ENCODE assay signal across 8 cellular contexts in genomic region chr19:14516048-14516534, GRCh38. TPM values are rescaled to one million over a fixed set of nuclear protein-coding genes. Genes with fewer than 3 reads are reported as not detected.
DNase-seq lines count a peak whose midpoint lies in the region; ATAC-seq lines count a peak whose summit lies in the region.

No MANE protein-coding gene starts in this region.

- H3K27ac Mint-ChIP-seq in activated CD8-positive, alpha-beta memory T cell treated with anti-CD3 and anti-CD28 coated beads, Interleukin-2, amount 10 ng/mL, durations not matched to agents 7 days and 5 days: peak overlapping the region; percentile 75
- peak overlapping the region; percentile 92 for H3K27ac Mint-ChIP-seq in activated naive CD8-positive, alpha-beta T cell treated with anti-CD3 and anti-CD28 coated beads, Interleukin-2, amount 50 U/mL, for 24 hours

- H3K27me3 ChIP-seq in layer of hippocampus (ENCODE audit: control insufficient read depth, insufficient read depth, low read length): no peaks in the 10 kb centered on the region

- no peaks in the 10 kb centered on the region for H3K9me3 Mint-ChIP-seq in activated CD8-positive, alpha-beta memory T cell treated with anti-CD3 and anti-CD28 coated beads, Interleukin-2, amount 10 ng/mL, durations not matched to agents 7 days and 5 days (ENCODE audit: low read depth)
- no peaks in the 10 kb centered on the region for H3K9me3 Mint-ChIP-seq in activated naive CD8-positive, alpha-beta T cell treated with anti-CD3 and anti-CD28 coated beads, Interleukin-2, amount 50 U/mL, for 24 hours

- DNase-seq in activated CD8-positive, alpha-beta memory T cell treated with anti-CD3 and anti-CD28 coated beads, Interleukin-2, amount 10 ng/mL, durations not matched to agents 7 days and 5 days: peak; percentile 48
- DNase-seq in activated CD8-positive, alpha-beta memory T cell treated with anti-CD3 and anti-CD28 coated beads, Interleukin-2, amount 50 U/mL, for 48 hours: no peak
- no peak for DNase-seq in activated naive CD8-positive, alpha-beta T cell treated with anti-CD3 and anti-CD28 coated beads, Interleukin-2, amount 50 U/mL, for 24 hours
- DNase-seq in activated gamma-delta T cell (lab: John Stamatoyannopoulos, UW) (no peak), SW 1271 (lab: John Stamatoyannopoulos, UW) (no peak)

- ATAC-seq in activated CD8-positive, alpha-beta memory T cell treated with anti-CD3 and anti-CD28 coated beads, Interleukin-2, amount 10 ng/mL, durations not matched to agents 7 days and 5 days: no peak
- no peak for ATAC-seq in activated naive CD8-positive, alpha-beta T cell treated with anti-CD3 and anti-CD28 coated beads, Interleukin-2, amount 50 U/mL, for 24 hours
- no peak for ATAC-seq in HG03196 (IDR thresholded peaks at IDR 0.05; ENCODE audit: unreplicated experiment)

- peaks cover 34% of the 10 kb centered on the region for H3K36me3 Mint-ChIP-seq in activated CD8-positive, alpha-beta memory T cell treated with anti-CD3 and anti-CD28 coated beads, Interleukin-2, amount 10 ng/mL, durations not matched to agents 7 days and 5 days
- H3K36me3 Mint-ChIP-seq in activated naive CD8-positive, alpha-beta T cell treated with anti-CD3 and anti-CD28 coated beads, Interleukin-2, amount 50 U/mL, for 24 hours (ENCODE audit: low read depth): peaks cover 40% of the 10 kb centered on the region

- H3K27ac ChIP-seq in layer of hippocampus (ENCODE audit: low read depth, low read length) (peak overlapping the region; percentile 66), temporal lobe (ENCODE audit: low read depth, low read length) (peak overlapping the region; percentile 100)

- CTCF ChIA-PET in activated CD8-positive, alpha-beta memory T cell treated with anti-CD3 and anti-CD28 coated beads, Interleukin-2, amount 10 ng/mL, durations not matched to agents 7 days and 5 days (lab: Charles Lee): interaction anchor here (1.6 to 4.5 kb wide), 2 partner anchors 10 to 14 kb away, joined by 4 to 73 read pairs; no protein-coding TSS in a partner anchor

- H3K27me3 Mint-ChIP-seq in activated CD8-positive, alpha-beta memory T cell treated with anti-CD3 and anti-CD28 coated beads, Interleukin-2, amount 10 ng/mL, durations not matched to agents 7 days and 5 days: no peaks in the 10 kb centered on the region
- H3K27me3 Mint-ChIP-seq in activated naive CD8-positive, alpha-beta T cell treated with anti-CD3 and anti-CD28 coated beads, Interleukin-2, amount 50 U/mL, for 24 hours: no peaks in the 10 kb centered on the region

- peaks cover 52% of the 10 kb centered on the region for H3K4me1 Mint-ChIP-seq in activated CD8-positive, alpha-beta memory T cell treated with anti-CD3 and anti-CD28 coated beads, Interleukin-2, amount 10 ng/mL, durations not matched to agents 7 days and 5 days
- H3K4me1 Mint-ChIP-seq in activated naive CD8-positive, alpha-beta T cell treated with anti-CD3 and anti-CD28 coated beads, Interleukin-2, amount 50 U/mL, for 24 hours: peaks cover 52% of the 10 kb centered on the region

- H3K4me3 Mint-ChIP-seq in activated CD8-positive, alpha-beta memory T cell treated with anti-CD3 and anti-CD28 coated beads, Interleukin-2, amount 10 ng/mL, durations not matched to agents 7 days and 5 days: peak overlapping the region; percentile 83
- peak overlapping the region; percentile 86 for H3K4me3 Mint-ChIP-seq in activated naive CD8-positive, alpha-beta T cell treated with anti-CD3 and anti-CD28 coated beads, Interleukin-2, amount 50 U/mL, for 24 hours

RNA-seq across cellular contexts. Expression of gene DNAJB1, which starts 2.1 kb away (rescaled TPM):
- total RNA-seq in activated CD8-positive, alpha-beta memory T cell treated with anti-CD3 and anti-CD28 coated beads, Interleukin-2, amount 10 ng/mL, durations not matched to agents 7 days and 5 days: 100 to 1,000 TPM in 1 of 2 experiments, 10 to 100 TPM in 1; 86.0 to 103 TPM
- total RNA-seq in temporal lobe: 29.3 TPM

RNA-seq across cellular contexts. Expression of gene TECR, which starts 13.3 kb away (rescaled TPM):
- 100 to 1,000 TPM; 142 to 176 TPM for total RNA-seq in activated CD8-positive, alpha-beta memory T cell treated with anti-CD3 and anti-CD28 coated beads, Interleukin-2, amount 10 ng/mL, durations not matched to agents 7 days and 5 days
- 12.0 TPM for total RNA-seq in temporal lobe

RNA-seq across cellular contexts. Expression of gene GIPC1, which starts 20.2 kb away (rescaled TPM):
- total RNA-seq in activated CD8-positive, alpha-beta memory T cell treated with anti-CD3 and anti-CD28 coated beads, Interleukin-2, amount 10 ng/mL, durations not matched to agents 7 days and 5 days: 10 to 100 TPM; 26.2 to 30.8 TPM
- total RNA-seq in temporal lobe: 25.3 TPM

RNA-seq across cellular contexts. Expression of gene PTGER1, which starts 40.9 kb away (rescaled TPM):
- total RNA-seq in activated CD8-positive, alpha-beta memory T cell treated with anti-CD3 and anti-CD28 coated beads, Interleukin-2, amount 10 ng/mL, durations not matched to agents 7 days and 5 days: under 1 TPM in 1 of 2 experiments, not detected in 1; 0.40 TPM
- total RNA-seq in temporal lobe: not detected

RNA-seq across cellular contexts. Expression of gene NDUFB7, which starts 55.8 kb away (rescaled TPM):
- total RNA-seq in activated CD8-positive, alpha-beta memory T cell treated with anti-CD3 and anti-CD28 coated beads, Interleukin-2, amount 10 ng/mL, durations not matched to agents 7 days and 5 days: 100 to 1,000 TPM; 113 to 129 TPM
- total RNA-seq in temporal lobe: 101 TPM

Comparison
In these comparisons a context has a peak if more than half of its experiments do, and no peak if none do; other contexts are left out.
1. RNA of gene TECR, which starts 13.3 kb away (total RNA-seq): 142 to 176 TPM in activated CD8-positive, alpha-beta memory T cell treated with anti-CD3 and anti-CD28 coated beads, Interleukin-2, amount 10 ng/mL, durations not matched to agents 7 days and 5 days; 12.0 TPM in temporal lobe (single experiment); every median in the first group is over 10 times any median in the second.